In the genomic region with DNA sequence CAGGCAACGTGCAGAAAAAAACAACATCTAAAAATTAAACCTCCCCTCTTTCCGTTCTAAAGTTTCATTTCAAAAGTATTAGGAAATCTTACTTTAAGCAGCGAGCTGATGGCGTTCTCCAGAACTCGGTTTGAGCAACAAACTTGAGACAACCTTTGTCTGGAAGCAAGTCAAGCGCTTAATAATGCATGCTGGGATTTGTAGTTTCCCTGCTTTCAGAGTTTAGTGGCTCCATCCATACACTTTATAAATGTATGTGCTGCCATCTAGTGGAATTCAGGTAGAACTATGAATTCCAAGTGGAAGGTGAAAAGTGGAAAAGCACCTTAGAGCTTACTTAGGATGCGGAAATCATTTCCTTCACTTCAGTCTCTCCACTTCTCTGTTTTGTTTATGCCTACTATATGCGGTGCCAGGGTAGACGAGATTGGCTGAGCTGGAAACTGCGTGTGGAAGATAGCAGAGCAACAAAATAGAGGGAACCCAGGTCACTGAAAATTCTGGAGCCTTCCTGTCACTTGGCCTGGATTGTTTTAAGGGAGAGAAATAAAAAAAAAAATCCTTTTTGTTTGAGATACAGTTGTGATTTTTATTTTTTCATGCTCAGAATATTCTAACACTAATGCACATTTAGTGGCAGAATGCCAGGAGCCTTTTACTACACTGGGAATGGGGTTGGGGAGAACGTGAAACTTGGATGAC, we compare ENCODE assay signal across 8 cellular contexts. TPM values are rescaled to one million over a fixed set of nuclear protein-coding genes. Genes with fewer than 3 reads are reported as not detected.
DNase-seq lines count a peak whose midpoint lies in the region; ATAC-seq and TF ChIP-seq lines count a peak whose summit lies in the region.

A gene (minus strand): TSS at position 144 of the 702 bp plus-strand sequence. CDS start 3,580 bp downstream, outside the sequence.

- H3F3A ChIP-seq in OCI-LY1 (ENCODE audit: insufficient read depth, low read length), result no peaks in the 10 kb centered on the region

- H3K4me3 ChIP-seq in OCI-LY1 (ENCODE audit: low read depth, low read length, poor library complexity, severe bottlenecking), result peak within 1 kb of the TSS; percentile 65
- peak within 1 kb of the TSS; percentile 66 for H3K4me3 ChIP-seq in upper lobe of right lung

- peak within 1 kb of the TSS; percentile 92 for H3K27ac Mint-ChIP-seq in activated T-helper 17 cell treated with anti-CD3 and anti-CD28 coated beads, Interleukin-2, amount 50 U/mL, for 72 hours

- peaks cover 9% of the 10 kb centered on the region for H3K4me1 Mint-ChIP-seq in activated T-helper 17 cell treated with anti-CD3 and anti-CD28 coated beads, Interleukin-2, amount 50 U/mL, for 72 hours

- H3K4me3 Mint-ChIP-seq in activated T-helper 17 cell treated with anti-CD3 and anti-CD28 coated beads, Interleukin-2, amount 50 U/mL, for 72 hours, result peak within 1 kb of the TSS; percentile 88

- peaks cover 21% of the 10 kb centered on the region for H3K4me1 ChIP-seq in OCI-LY1 (ENCODE audit: insufficient read depth, low read length, severe bottlenecking)
- peaks cover 17% of the 10 kb centered on the region for H3K4me1 ChIP-seq in upper lobe of right lung

- DNase-seq in G401 (ENCODE audit: low spot score) (peak; percentile 90), HuH-7 (ENCODE audit: low spot score) (peak; percentile 28), fibroblast of peridontal ligament (ENCODE audit: extremely low read depth) (peak; percentile 99), myocyte (ENCODE audit: low read depth) (peak; percentile 94), upper lobe of right lung (no peak)

- peak within 1 kb of the TSS; percentile 72 for H3K9ac ChIP-seq in OCI-LY1 (ENCODE audit: low read length)

- in situ Hi-C loops in G401 (cut with HindIII; ENCODE audit: low sequenced_read_pairs), result no loop called here

- no peaks in the 10 kb centered on the region for H3K27me3 ChIP-seq in OCI-LY1 (ENCODE audit: insufficient read depth, low read length)
- H3K27me3 ChIP-seq in upper lobe of right lung, result no peaks in the 10 kb centered on the region

- H3K9me3 Mint-ChIP-seq in activated T-helper 17 cell treated with anti-CD3 and anti-CD28 coated beads, Interleukin-2, amount 50 U/mL, for 72 hours, result no peaks in the 10 kb centered on the region

- no peaks in the 10 kb centered on the region for H3K9me3 ChIP-seq in OCI-LY1 (ENCODE audit: low read length)
- no peaks in the 10 kb centered on the region for H3K9me3 ChIP-seq in upper lobe of right lung

- peak within 1 kb of the TSS; percentile 79 for H3K4me2 ChIP-seq in OCI-LY1 (ENCODE audit: low read length)

- H3K36me3 ChIP-seq in OCI-LY1 (ENCODE audit: insufficient read depth, low read length) (no peaks in the 10 kb centered on the region), upper lobe of right lung (no peaks in the 10 kb centered on the region)

- H3K27ac ChIP-seq in OCI-LY1 (ENCODE audit: low read depth, low read length, poor library complexity, severe bottlenecking), result no peak within 1 kb of the TSS
- peak within 1 kb of the TSS; percentile 86 for H3K27ac ChIP-seq in upper lobe of right lung

- no peaks in the 10 kb centered on the region for H3K9me2 ChIP-seq in OCI-LY1 (ENCODE audit: low read depth, low read length)

- H3K79me2 ChIP-seq in OCI-LY1 (ENCODE audit: insufficient read depth, low read length), result no peaks in the 10 kb centered on the region

- no peaks in the 10 kb centered on the region for H3K36me3 Mint-ChIP-seq in activated T-helper 17 cell treated with anti-CD3 and anti-CD28 coated beads, Interleukin-2, amount 50 U/mL, for 72 hours (ENCODE audit: low read depth)

- intact Hi-C loops in upper lobe of right lung (cut with DNase I), result loop anchor here (10.0 kb wide), 1 partner anchor 665 kb away; no protein-coding TSS in a partner anchor

- no peaks in the 10 kb centered on the region for H3K27me3 Mint-ChIP-seq in activated T-helper 17 cell treated with anti-CD3 and anti-CD28 coated beads, Interleukin-2, amount 50 U/mL, for 72 hours

- peak within 1 kb of the TSS; percentile 77 for H2AFZ ChIP-seq in OCI-LY1 (ENCODE audit: low read length)

- ATAC-seq in GM21576 (IDR thresholded peaks at IDR 0.05; ENCODE audit: unreplicated experiment) (peak; percentile 98), upper lobe of right lung (peak; percentile 98)
- ATAC-seq in activated T-helper 17 cell treated with anti-CD3 and anti-CD28 coated beads, Interleukin-2, amount 50 U/mL, for 72 hours (replicated peaks), result peak; percentile 98

- no peaks in the 10 kb centered on the region for H4K20me1 ChIP-seq in OCI-LY1 (ENCODE audit: insufficient read depth, low read length)

- peak; percentile 84 for TF ChIP-seq CTCF in OCI-LY1 (IDR thresholded peaks at IDR 0.05; ENCODE audit: low read length)
- peak; percentile 81 for TF ChIP-seq CTCF in upper lobe of right lung (IDR thresholded peaks at IDR 0.05)

RNA-seq across cellular contexts. Expression of the gene that starts here (rescaled TPM):
- total RNA-seq in G401 (2014; rRNA removed; shearing (Covaris generic)), result 56.0 and 72.1 TPM in 2 replicates
- total RNA-seq in activated T-helper 17 cell treated with anti-CD3 and anti-CD28 coated beads, Interleukin-2, amount 50 U/mL, for 72 hours, result 10 to 100 TPM; 11.4 to 12.6 TPM
- total RNA-seq in myocyte, result 52.0 and 69.8 TPM in 2 replicates
- 54.9 TPM for polyA plus RNA-seq in myocyte (2012)
- 56.6 TPM for total RNA-seq in upper lobe of right lung
